ENCODE assay signal across 8 cellular contexts in genomic region chr3:179604336-179605078, GRCh38. TPM values are rescaled to one million over a fixed set of nuclear protein-coding genes. Genes with fewer than 3 reads are reported as not detected.
DNase-seq lines count a peak whose midpoint lies in the region; ATAC-seq and TF ChIP-seq lines count a peak whose summit lies in the region.

Gene MRPL47 (minus strand): TSS chr3:179604638. CDS start chr3:179604624, 14 bp downstream.
Gene NDUFB5 (plus strand): TSS chr3:179604794. CDS start chr3:179604816, 22 bp downstream.

- peak within 1 kb of the TSS; percentile 99 for H3K27ac Mint-ChIP-seq in activated naive CD8-positive, alpha-beta T cell treated with anti-CD3 and anti-CD28 coated beads, Interleukin-2, amount 10 ng/mL, durations not matched to agents 7 days and 5 days
- peak within 1 kb of the TSS; percentile 99 for H3K27ac Mint-ChIP-seq in osteocyte (ENCODE audit: unreplicated experiment)

- under 1% methylated on average over 45 of the region's 45 CpGs for WGBS in thymus

- H3K27me3 Mint-ChIP-seq in activated naive CD8-positive, alpha-beta T cell treated with anti-CD3 and anti-CD28 coated beads, Interleukin-2, amount 10 ng/mL, durations not matched to agents 7 days and 5 days = no peaks in the 10 kb centered on the region
- H3K27me3 Mint-ChIP-seq in osteocyte (ENCODE audit: unreplicated experiment) = no peaks in the 10 kb centered on the region

- no peaks in the 10 kb centered on the region for H4K20me1 ChIP-seq in SU-DHL-6 (ENCODE audit: low read depth, low read length)

- H3K4me3 Mint-ChIP-seq in activated naive CD8-positive, alpha-beta T cell treated with anti-CD3 and anti-CD28 coated beads, Interleukin-2, amount 10 ng/mL, durations not matched to agents 7 days and 5 days = peak within 1 kb of the TSS; percentile 90
- peak within 1 kb of the TSS; percentile 99 for H3K4me3 Mint-ChIP-seq in osteocyte (ENCODE audit: unreplicated experiment)

- H2AFZ ChIP-seq in SU-DHL-6 (ENCODE audit: low read depth, low read length, severe bottlenecking) = peak within 1 kb of the TSS; percentile 86

- H3K27ac ChIP-seq in SU-DHL-6 (ENCODE audit: low read depth, low read length) (peak within 1 kb of the TSS; percentile 59), thymus (ENCODE audit: low read depth) (peak within 1 kb of the TSS; percentile 93)

- H3K4me3 ChIP-seq in SU-DHL-6 (ENCODE audit: insufficient read depth, low read length, poor library complexity, severe bottlenecking) (peak within 1 kb of the TSS; percentile 79), thymus (ENCODE audit: low read length) (peak within 1 kb of the TSS; percentile 66)

- peak; percentile 92 for DNase-seq in NCI-H128 (lab: John Stamatoyannopoulos, UW; ENCODE audit: unreplicated experiment)
- peak; percentile 87 for DNase-seq in activated naive CD8-positive, alpha-beta T cell treated with anti-CD3 and anti-CD28 coated beads, Interleukin-2, amount 10 ng/mL, durations not matched to agents 7 days and 5 days
- peak; percentile 92 to 99 (median 97) for DNase-seq in head of caudate nucleus
- DNase-seq in osteocyte (ENCODE audit: extremely low spot score, unreplicated experiment) = peak; percentile 95

- ATAC-seq in HG02678 (IDR thresholded peaks at IDR 0.05; ENCODE audit: unreplicated experiment) = peak; percentile 97
- peak; percentile 95 for ATAC-seq in activated naive CD8-positive, alpha-beta T cell treated with anti-CD3 and anti-CD28 coated beads, Interleukin-2, amount 10 ng/mL, durations not matched to agents 7 days and 5 days (ENCODE audit: low read depth)

- peaks cover 17% of the 10 kb centered on the region for H3F3A ChIP-seq in SU-DHL-6 (ENCODE audit: insufficient read depth)

- TF ChIP-seq CTCF in SU-DHL-6 (IDR thresholded peaks at IDR 0.05; ENCODE audit: insufficient read depth, low read length, poor library complexity, severe bottlenecking) (no peak), osteocyte (IDR thresholded peaks at IDR 0.05) (no peak)

- H3K9me3 Mint-ChIP-seq in activated naive CD8-positive, alpha-beta T cell treated with anti-CD3 and anti-CD28 coated beads, Interleukin-2, amount 10 ng/mL, durations not matched to agents 7 days and 5 days = no peaks in the 10 kb centered on the region
- H3K9me3 Mint-ChIP-seq in osteocyte (ENCODE audit: unreplicated experiment) = no peaks in the 10 kb centered on the region

- H3K9ac ChIP-seq in SU-DHL-6 (ENCODE audit: low read length) = peak within 1 kb of the TSS; percentile 79

- H3K4me2 ChIP-seq in SU-DHL-6 (ENCODE audit: low read depth, low read length, poor library complexity, severe bottlenecking) = peak within 1 kb of the TSS; percentile 95

- H3K9me3 ChIP-seq in SU-DHL-6 (ENCODE audit: insufficient read depth, low read length) (no peaks in the 10 kb centered on the region), thymus (ENCODE audit: control insufficient read depth) (no peaks in the 10 kb centered on the region)

- no peaks in the 10 kb centered on the region for H3K4me1 ChIP-seq in thymus (ENCODE audit: control insufficient read depth, insufficient read depth, low read length)

- peaks cover 51% of the 10 kb centered on the region for H3K79me2 ChIP-seq in SU-DHL-6 (ENCODE audit: insufficient read depth, low read length)

- peak; percentile 62 for TF ChIP-seq POLR2A in GM10847 (IDR thresholded peaks at IDR 0.05; ENCODE audit: extremely low read depth, insufficient read length)

- H3K9me2 ChIP-seq in SU-DHL-6 (replicated peaks; ENCODE audit: insufficient read depth, low read length) = no peaks in the 10 kb centered on the region

- intact Hi-C loops in head of caudate nucleus (cut with DNase I) = loop anchor here (2.0 kb wide), 2 partner anchors 42 to 46 kb away; partner anchors contain the start of gene ACTL6A

- peaks cover 12% of the 10 kb centered on the region; the same call in 1 of the 2 replicates for H3K36me3 ChIP-seq in SU-DHL-6 (ENCODE audit: low read length)
- peaks cover 10% of the 10 kb centered on the region for H3K36me3 ChIP-seq in thymus (ENCODE audit: control insufficient read depth, insufficient read depth)

- peaks cover 26% of the 10 kb centered on the region for H3K4me1 Mint-ChIP-seq in activated naive CD8-positive, alpha-beta T cell treated with anti-CD3 and anti-CD28 coated beads, Interleukin-2, amount 10 ng/mL, durations not matched to agents 7 days and 5 days
- peaks cover 21% of the 10 kb centered on the region for H3K4me1 Mint-ChIP-seq in osteocyte (ENCODE audit: unreplicated experiment)

- no peaks in the 10 kb centered on the region for H3K27me3 ChIP-seq in SU-DHL-6 (ENCODE audit: low read length)
- no peaks in the 10 kb centered on the region for H3K27me3 ChIP-seq in thymus (ENCODE audit: control insufficient read depth, insufficient read depth)

- POLR2A ChIA-PET in activated naive CD8-positive, alpha-beta T cell treated with anti-CD3 and anti-CD28 coated beads, Interleukin-2, amount 10 ng/mL, durations not matched to agents 7 days and 5 days (lab: Charles Lee) = interaction anchor here (0.9 to 2.3 kb wide), 9 partner anchors 40 to 997 kb away, joined by 3 to 6 read pairs (median 4); partner anchors contain the start of genes ACTL6A, TTC14 and USP13

- H3K36me3 Mint-ChIP-seq in activated naive CD8-positive, alpha-beta T cell treated with anti-CD3 and anti-CD28 coated beads, Interleukin-2, amount 10 ng/mL, durations not matched to agents 7 days and 5 days = peaks cover 11% of the 10 kb centered on the region
- H3K36me3 Mint-ChIP-seq in osteocyte (ENCODE audit: unreplicated experiment) = peaks cover 16% of the 10 kb centered on the region

RNA-seq across cellular contexts. Expression of gene MRPL47, which starts in this region (rescaled TPM):
- total RNA-seq in activated naive CD8-positive, alpha-beta T cell treated with anti-CD3 and anti-CD28 coated beads, Interleukin-2, amount 10 ng/mL, durations not matched to agents 7 days and 5 days = 10 to 100 TPM; 30.1 to 30.4 TPM
- total RNA-seq in osteocyte = 32.1 and 32.8 TPM in 2 replicates
- 68.2 TPM for polyA plus RNA-seq in thymus

RNA-seq across cellular contexts. Expression of gene NDUFB5, which starts in this region (rescaled TPM):
- 10 to 100 TPM; 80.7 to 89.1 TPM for total RNA-seq in activated naive CD8-positive, alpha-beta T cell treated with anti-CD3 and anti-CD28 coated beads, Interleukin-2, amount 10 ng/mL, durations not matched to agents 7 days and 5 days
- 74.7 and 87.0 TPM in 2 replicates for total RNA-seq in osteocyte
- 177 TPM for polyA plus RNA-seq in thymus

Comparison
In these comparisons a context has a peak if more than half of its experiments do, and no peak if none do; other contexts are left out.
1. Peak in every context shown above with its lines: DNase-seq, ATAC-seq, H3K4me3 ChIP-seq and H3K27ac ChIP-seq.